16 cellular contexts compared by ENCODE assay signal in genomic region chr18:9429662-9429993, GRCh38. TPM values are rescaled to one million over a fixed set of nuclear protein-coding genes. Genes with fewer than 3 reads are reported as not detected.
A peak's percentile ranks its signal among the peaks of the same experiment; 100 is the strongest.
DNase-seq lines count a peak whose midpoint lies in the region; ATAC-seq and TF ChIP-seq lines count a peak whose summit lies in the region.
"Had no signal": no experiment of that assay in that cellular context is flagged by ENCODE, and none has a peak within 500 bp of the region (broad histone marks: within the 10 kb centered on the region; RNA-seq: fewer than 3 reads in every experiment).

No MANE protein-coding gene starts in this region.

- H3K27ac ChIP-seq in mammary epithelial cell (ENCODE audit: insufficient read depth, low read depth, low read length) (peak overlapping the region; percentile 83), vagina (peak overlapping the region; percentile 54), stomach (no peak overlapping the region)
- H3K27ac ChIP-seq: WERI-Rb-1 had no signal

- H3K4me1 ChIP-seq in mammary epithelial cell (ENCODE audit: insufficient read depth, low read length), result peaks cover 19% of the 10 kb centered on the region
- peaks cover 25% of the 10 kb centered on the region for H3K4me1 ChIP-seq in vagina
- peaks cover 0 to 25% (median 12%) of the 10 kb centered on the region in 4 donors for H3K4me1 ChIP-seq in stomach

- WGBS in mammary epithelial cell (ENCODE audit: low coverage, missing lambda C conversion rate), result 6% methylated on average over 3 of the region's 3 CpGs
- 41 to 51% (median 43%) methylated on average over 3 of the region's 3 CpGs for WGBS in stomach, 5 donors

- H3K4me3 ChIP-seq in mammary epithelial cell (replicated peaks in 1 of 3; ENCODE audit: insufficient read depth in 1 of 3, low read depth in 2 of 3, low read length in 3 of 3) (no peak overlapping the region), foreskin fibroblast (ENCODE audit: low read depth in 1 of 2, low read length in 2 of 2) (no peak overlapping the region), vagina (no peak overlapping the region), stomach (no peak overlapping the region)
- H3K4me3 ChIP-seq: MG63 had no signal

- no peak overlapping the region for H3K9ac ChIP-seq in mammary epithelial cell (ENCODE audit: insufficient read depth, low read length)

- TF ChIP-seq CTCF in mammary epithelial cell (conservative IDR thresholded peaks at IDR 0.05 in 1 of 2, IDR thresholded peaks at IDR 0.05 in 1 of 2; ENCODE audit: extremely low read depth in 1 of 2, insufficient read depth in 1 of 2, low read depth in 1 of 2, low read length in 2 of 2), result no peak
- TF ChIP-seq CTCF in foreskin fibroblast (IDR thresholded peaks at IDR 0.05; ENCODE audit: low read depth, low read length), result no peak
- no peak for TF ChIP-seq CTCF in vagina (IDR thresholded peaks at IDR 0.05)
- TF ChIP-seq CTCF in GM13977 (IDR thresholded peaks at IDR 0.05; ENCODE audit: extremely low read depth, insufficient read depth, missing control alignments), result no peak
- no peak for TF ChIP-seq CTCF in stomach (IDR thresholded peaks at IDR 0.05)

- in situ Hi-C loops in mammary epithelial cell (cut with MboI; ENCODE audit: low sequenced_read_pairs in 2 of 2) (no loop called here), GM13977 (cut with MboI; ENCODE audit: low pct_unique_long_range_greater_than_20kb, low sequenced_read_pairs, unreplicated experiment) (no loop called here)

- TF ChIP-seq POLR2A in vagina (IDR thresholded peaks at IDR 0.05) (no peak), stomach (IDR thresholded peaks at IDR 0.05) (no peak)

- TF ChIP-seq EP300 in stomach (IDR thresholded peaks at IDR 0.05), result no peak

- no peaks in the 10 kb centered on the region for H3K79me2 ChIP-seq in mammary epithelial cell (ENCODE audit: insufficient read depth, low read length)

- H3K27me3 ChIP-seq in mammary epithelial cell (ENCODE audit: insufficient read depth, low read length) (no peaks in the 10 kb centered on the region), vagina (no peaks in the 10 kb centered on the region), stomach (no peaks in the 10 kb centered on the region)
- H3K27me3 ChIP-seq: MG63 had no signal

- no peak for ATAC-seq in HG03135 (IDR thresholded peaks at IDR 0.05; ENCODE audit: unreplicated experiment)

- H3K36me3 ChIP-seq in mammary epithelial cell (ENCODE audit: insufficient read depth, low read length) (no peaks in the 10 kb centered on the region), vagina (no peaks in the 10 kb centered on the region), stomach (no peaks in the 10 kb centered on the region)
- H3K36me3 ChIP-seq: MG63, WERI-Rb-1 had no signal

- CTCF ChIA-PET in mammary epithelial cell (lab: Charles Lee; ENCODE audit: low non-redundant PET), result interaction anchor here (0.6 kb wide), 1 partner anchor 84 kb away, joined by 4 read pairs; no protein-coding TSS in a partner anchor

- H4K20me1 ChIP-seq in mammary epithelial cell (ENCODE audit: insufficient read depth, low read length), result no peaks in the 10 kb centered on the region

- H2AFZ ChIP-seq in mammary epithelial cell (ENCODE audit: low read depth, low read length), result peak overlapping the region; percentile 75

- peaks cover 4% of the 10 kb centered on the region for H3K9me3 ChIP-seq in mammary epithelial cell (replicated peaks; ENCODE audit: insufficient read depth, low read length)
- H3K9me3 ChIP-seq in vagina, result no peaks in the 10 kb centered on the region
- H3K9me3 ChIP-seq in stomach, result peaks cover 0 to 7% (median 1%) of the 10 kb centered on the region in 4 donors
- H3K9me3 ChIP-seq: MG63 had no signal

- intact Hi-C loops in mammary epithelial cell (cut with micrococcal nuclease), result loop anchor here (2.0 kb wide), 1 partner anchor 45 kb away; the partner anchor contains the start of gene RALBP1
- intact Hi-C loops in vagina (cut with DNase I), result no loop called here
- intact Hi-C loops in stomach (cut with DNase I; ENCODE audit: low total_unique reads), result no loop called here

- dilution Hi-C loops in mammary epithelial cell (cut with HindIII; ENCODE audit: low sequenced_read_pairs), result loop anchor here (5.0 kb wide), 1 partner anchor 48 kb away; the partner anchor contains the start of gene RALBP1

- peak overlapping the region; percentile 58 for H3K4me2 ChIP-seq in mammary epithelial cell (ENCODE audit: insufficient read depth, low read depth, low read length)

- BruUV-seq in mammary epithelial cell (replicated peaks; lab: Mats Ljungman, UMichigan), result no TSS peak

- DNase-seq in HCEC 1CT (peak; percentile 23), mammary epithelial cell (peak; percentile 59), foreskin fibroblast (peak; percentile 23 to 85), vagina (ENCODE audit: extremely low spot score in 2 of 2) (peak in 1 of 2 donors; percentile 20), GM13977 (ENCODE audit: low spot score) (no peak), stomach (no peak)
- DNase-seq: activated naive CD4-positive, alpha-beta T cell treated with anti-CD3 and anti-CD28 coated beads for 36 hours; activated T-cell treated with anti-CD3 and anti-CD28 coated beads for 4 hours; MG63; NCI-H1694; NCI-H2227 treated with DMSO at 0.1 percent for 48 hours; SIG-M5; stimulated activated CD4-positive, alpha-beta T cell treated with anti-CD3 and anti-CD28 coated beads, Interleukin-12 subunit alpha, Interleukin-12 subunit beta, amount 100 ng/mL, for 4 hours; stimulated activated CD8-positive, alpha-beta memory T cell treated with anti-CD3 and anti-CD28 coated beads, Interleukin-4, amount 100 ng/mL, for 48 hours; WERI-Rb-1 had no signal

RNA-seq across cellular contexts. Expression of gene RALBP1, which starts 45.7 kb away (rescaled TPM):
- total RNA-seq in mammary epithelial cell (10 to 100 TPM; 59.1 to 72.2 TPM), vagina (65.6 TPM), stomach (100 to 1,000 TPM in 1 of 5 donors, 10 to 100 TPM in 4; 15.2 to 182 (median 48.8) TPM)
- polyA plus RNA-seq in mammary epithelial cell (51.2 TPM), stomach (10 to 100 TPM; 20.0 to 40.6 (median 28.3) TPM)
- 41.0 TPM for polyA minus RNA-seq in mammary epithelial cell

Comparison
In these comparisons a context has a peak if more than half of its experiments do, and no peak if none do; other contexts are left out.
1. DNase-seq: peak in HCEC 1CT (single experiment), mammary epithelial cell (single experiment) and foreskin fibroblast (2 of 2); none in GM13977 (single experiment) and stomach (single experiment).
2. H3K27ac ChIP-seq: peak in mammary epithelial cell (single experiment) and vagina (single experiment); none in stomach (0 of 5).